Comparison of ENCODE assay signal across 21 cellular contexts in genomic region chr1:54421101-54421504, GRCh38. TPM values are rescaled to one million over a fixed set of nuclear protein-coding genes. Genes with fewer than 3 reads are reported as not detected.
DNase-seq lines count a peak whose midpoint lies in the region; ATAC-seq and TF ChIP-seq lines count a peak whose summit lies in the region.
"Had no signal": no experiment of that assay in that cellular context is flagged by ENCODE, and none has a peak within 500 bp of the region (broad histone marks: within the 10 kb centered on the region; RNA-seq: fewer than 3 reads in every experiment).

No MANE protein-coding gene starts in this region.

- H3K4me3 ChIP-seq in AG10803 (ENCODE audit: low read length) (no peak overlapping the region), body of pancreas (no peak overlapping the region)
- H3K4me3 ChIP-seq: A549, lung, psoas muscle, thyroid gland had no signal

- TF ChIP-seq POLR2A in body of pancreas (IDR thresholded peaks at IDR 0.05) = no peak

- H3K4me1 ChIP-seq in body of pancreas = peaks cover 15% of the 10 kb centered on the region
- H3K4me1 ChIP-seq: psoas muscle, thyroid gland had no signal

- peak overlapping the region in 2 of 4 donors; percentile 3 to 41 for H3K27ac ChIP-seq in body of pancreas
- H3K27ac ChIP-seq: A549, psoas muscle, thyroid gland had no signal

- 31 to 32% methylated on average over 3 to 4 of the region's 4 CpGs for WGBS in body of pancreas, 2 donors

- ATAC-seq in body of pancreas = peak; percentile 79
- no peak for ATAC-seq in sciatic nerve
- ATAC-seq in HG03460 (IDR thresholded peaks at IDR 0.05; ENCODE audit: unreplicated experiment) = no peak
- ATAC-seq: A549; activated CD8-positive, alpha-beta T cell treated with anti-CD3 and anti-CD28 coated beads for 36 hours; activated T-cell treated with anti-CD3 and anti-CD28 coated beads, Interleukin-2, amount 50 U/mL, for 4 hours; naive thymus-derived CD4-positive, alpha-beta T cell; psoas muscle; stimulated activated memory B cell treated with anti-CD40 and anti-IgM and Interleukin-4, amounts not matched to agents 10 μg/mL and 1 μg/mL and 100 μg/mL, for 72 hours had no signal

- H3K36me3 ChIP-seq in body of pancreas (replicated peaks in 1 of 2; ENCODE audit: insufficient read depth in 1 of 2, low read depth in 2 of 2) = no peaks in the 10 kb centered on the region
- H3K36me3 ChIP-seq: thyroid gland had no signal

- TF ChIP-seq CTCF in AG10803 (conservative IDR thresholded peaks at IDR 0.05; ENCODE audit: low read length) (no peak), body of pancreas (IDR thresholded peaks at IDR 0.05) (no peak)

- H3K9me3 ChIP-seq in body of pancreas = no peaks in the 10 kb centered on the region
- H3K9me3 ChIP-seq: A549, psoas muscle, thyroid gland had no signal

- DNase-seq in AG10803 (ENCODE audit: low read depth) (peak; percentile 70), LHCN-M2 (ENCODE audit: low read depth) (peak; percentile 10), body of pancreas (peak; percentile 55 to 85 (median 76)), kidney tubule cell (ENCODE audit: low spot score) (peak; percentile 57), activated gamma-delta T cell (lab: John Stamatoyannopoulos, UW) (no peak), sciatic nerve (ENCODE audit: low spot score) (no peak), NCI-H2029 treated with DMSO at 0.1 percent for 48 hours (lab: John Stamatoyannopoulos, UW) (no peak)
- DNase-seq: activated B cell treated with CpG ODN at 0.5 μM for 24 hours; activated CD8-positive, alpha-beta T cell treated with anti-CD3 and anti-CD28 coated beads for 36 hours; activated T-cell treated with anti-CD3 and anti-CD28 coated beads, Interleukin-2, amount 50 U/mL, for 4 hours; CD4-positive, CD25-positive, alpha-beta regulatory T cell; dermis blood vessel endothelial cell; DND-41; naive thymus-derived CD4-positive, alpha-beta T cell; psoas muscle; Right ventricle myocardium superior had no signal

- no peaks in the 10 kb centered on the region for H3K27me3 ChIP-seq in body of pancreas
- H3K27me3 ChIP-seq: thyroid gland had no signal

- intact Hi-C loops in body of pancreas (cut with DNase I) (no loop called here), sciatic nerve (cut with DNase I) (no loop called here)

RNA-seq across cellular contexts. Expression of gene SSBP3, which starts 14.9 kb away (rescaled TPM):
- total RNA-seq in LHCN-M2 (2014; rRNA removed) (19.2 and 20.8 TPM in 2 replicates), body of pancreas (10 to 100 TPM in 1 of 2 donors, 1 to 10 TPM in 1; 7.9 to 23.1 TPM), sciatic nerve (104 TPM)
- 20.1 TPM for polyA plus RNA-seq in LHCN-M2 (2012)

Comparison
In these comparisons a context has a peak if more than half of its experiments do, and no peak if none do; other contexts are left out.
1. DNase-seq: peak in AG10803 (single experiment), LHCN-M2 (single experiment), body of pancreas (4 of 4) and kidney tubule cell (single experiment); none in activated gamma-delta T cell (single experiment), sciatic nerve (single experiment) and NCI-H2029 treated with DMSO at 0.1 percent for 48 hours (single experiment).